1 cellular context compared by ENCODE assay signal in genomic region chr11:63813563-63814382, GRCh38.
A peak's percentile ranks its signal among the peaks of the same experiment; 100 is the strongest.
TF ChIP-seq lines count a peak whose summit lies in the region.

No MANE protein-coding gene starts in this region.

TF ChIP-seq in HepG2, 621 proteins besides CTCF, POLR2A, EP300 and RAD21 (continued from another document and continues in another):
- no peak for TF ChIP-seq SMARCE1 (IDR thresholded peaks at IDR 0.05; ENCODE audit: borderline replicate concordance)
- no peak for TF ChIP-seq TP53 (CRISPR knock-in tag; conservative IDR thresholded peaks at IDR 0.05)
- TF ChIP-seq BRCA1 (CRISPR knock-in tag; IDR thresholded peaks at IDR 0.05) = no peak
- no peak for TF ChIP-seq PRPF4 (IDR thresholded peaks at IDR 0.05; ENCODE audit: low read depth, low read length, poor library complexity, severe bottlenecking)
- no peak; the same call in 1 of the 2 replicates for TF ChIP-seq ZNF704 (CRISPR knock-in tag; IDR thresholded peaks at IDR 0.05; ENCODE audit: borderline replicate concordance)
- TF ChIP-seq MYC (CRISPR knock-in tag; IDR thresholded peaks at IDR 0.05; ENCODE audit: borderline replicate concordance) = no peak; the same call in 1 of the 2 replicates
- no peak for TF ChIP-seq HINFP (CRISPR knock-in tag; IDR thresholded peaks at IDR 0.05; ENCODE audit: low read depth)
- TF ChIP-seq ELF1 (CRISPR knock-in tag; IDR thresholded peaks at IDR 0.05) = peak; percentile 58; the same call in 1 of the 2 replicates
- TF ChIP-seq KLF6 (CRISPR knock-in tag; IDR thresholded peaks at IDR 0.05) = no peak; the same call in 1 of the 2 replicates
- TF ChIP-seq HOXD1 (CRISPR knock-in tag; IDR thresholded peaks at IDR 0.05) = no peak
- no peak for TF ChIP-seq ZEB1 (IDR thresholded peaks at IDR 0.05; ENCODE audit: insufficient replicate concordance, low read depth)
- 0 out of 2 replicates have a peak, but pooled peaks have one; percentile 13 for TF ChIP-seq ZNF142 (CRISPR knock-in tag; IDR thresholded peaks at IDR 0.05)
- no peak for TF ChIP-seq ZNF788 (CRISPR knock-in tag; IDR thresholded peaks at IDR 0.05; ENCODE audit: borderline replicate concordance)
- TF ChIP-seq ZNF20 (CRISPR knock-in tag; IDR thresholded peaks at IDR 0.05) = no peak
- no peak for TF ChIP-seq ZNF44 (CRISPR knock-in tag; IDR thresholded peaks at IDR 0.05)
- no peak; the same call in 1 of the 2 replicates for TF ChIP-seq ZNF446 (CRISPR knock-in tag; IDR thresholded peaks at IDR 0.05)
- TF ChIP-seq MLLT10 (CRISPR knock-in tag; IDR thresholded peaks at IDR 0.05) = no peak
- TF ChIP-seq SP2 (CRISPR knock-in tag; IDR thresholded peaks at IDR 0.05) = 0 out of 2 replicates have a peak, but pooled peaks have one; percentile 8
- TF ChIP-seq KAT8 (CRISPR knock-in tag; IDR thresholded peaks at IDR 0.05) = peak; percentile 72
- TF ChIP-seq ZNF687 (CRISPR knock-in tag; IDR thresholded peaks at IDR 0.05) = peak; percentile 87
- no peak for TF ChIP-seq ZBTB42 (CRISPR knock-in tag; IDR thresholded peaks at IDR 0.05)
- no peak for TF ChIP-seq MAFG (CRISPR knock-in tag; IDR thresholded peaks at IDR 0.05)
- 0 out of 2 replicates have a peak, but pooled peaks have one; percentile 49 for TF ChIP-seq MTA1 (CRISPR knock-in tag; IDR thresholded peaks at IDR 0.05; ENCODE audit: borderline replicate concordance)
- TF ChIP-seq ETV6 (CRISPR knock-in tag; conservative IDR thresholded peaks at IDR 0.05) = no peak
- no peak; the same call in 1 of the 2 replicates for TF ChIP-seq HES4 (CRISPR knock-in tag; IDR thresholded peaks at IDR 0.05; ENCODE audit: borderline replicate concordance)
- TF ChIP-seq BORCS8-MEF2B (CRISPR knock-in tag; IDR thresholded peaks at IDR 0.05) = peak; percentile 55; the same call in 1 of the 2 replicates
- 0 out of 2 replicates have a peak, but pooled peaks have one; percentile 39 for TF ChIP-seq MZF1 (CRISPR knock-in tag; IDR thresholded peaks at IDR 0.05; ENCODE audit: borderline replicate concordance)
- peak; percentile 38 for TF ChIP-seq ZNF18 (CRISPR knock-in tag; IDR thresholded peaks at IDR 0.05; ENCODE audit: insufficient replicate concordance)
- TF ChIP-seq ZNF549 (CRISPR knock-in tag; IDR thresholded peaks at IDR 0.05) = no peak
- TF ChIP-seq ATF4 (CRISPR knock-in tag; IDR thresholded peaks at IDR 0.05) = no peak
- TF ChIP-seq ZNF235 (CRISPR knock-in tag; IDR thresholded peaks at IDR 0.05; ENCODE audit: borderline replicate concordance) = 0 out of 2 replicates have a peak, but pooled peaks have one; percentile 17
- 0 out of 2 replicates have a peak, but pooled peaks have one; percentile 5 for TF ChIP-seq MYPOP (CRISPR knock-in tag; IDR thresholded peaks at IDR 0.05)
- TF ChIP-seq IRF2 (CRISPR knock-in tag; IDR thresholded peaks at IDR 0.05) = peak; percentile 18; the same call in 1 of the 2 replicates
- no peak for TF ChIP-seq EZH2 (conservative IDR thresholded peaks at IDR 0.05; ENCODE audit: low read depth, low read length)
- TF ChIP-seq ZNF672 (CRISPR knock-in tag; IDR thresholded peaks at IDR 0.05) = no peak
- TF ChIP-seq ZHX2 (IDR thresholded peaks at IDR 0.05; ENCODE audit: low read depth) = no peak
- no peak for TF ChIP-seq ZHX2 (CRISPR knock-in tag; IDR thresholded peaks at IDR 0.05; ENCODE audit: borderline replicate concordance)
- TF ChIP-seq ZNF205 (CRISPR knock-in tag; IDR thresholded peaks at IDR 0.05) = no peak
- no peak for TF ChIP-seq FOXA1 (IDR thresholded peaks at IDR 0.05)
- TF ChIP-seq FOXA1 (CRISPR knock-in tag; IDR thresholded peaks at IDR 0.05) = no peak
